Comparison of ENCODE assay signal across 8 cellular contexts in the genomic region with DNA sequence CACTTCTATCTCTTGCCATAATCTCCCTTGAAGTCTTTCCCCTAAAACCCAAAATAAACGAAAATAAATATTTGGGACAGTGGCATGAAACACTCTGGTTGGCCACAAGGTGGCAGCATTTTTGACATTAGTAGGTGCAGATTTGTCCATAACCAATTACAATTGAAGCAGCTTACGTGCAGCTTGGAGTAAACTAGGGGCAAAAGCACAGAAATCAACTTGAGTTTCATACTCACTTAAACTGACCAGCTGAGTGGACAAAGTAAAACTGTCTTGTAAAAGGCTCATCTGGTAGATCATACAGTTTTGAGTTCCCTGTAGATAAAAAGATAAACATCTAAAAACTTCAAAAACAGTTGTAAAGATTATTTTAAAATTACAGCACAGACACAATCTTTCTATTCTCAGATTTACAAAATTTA. TPM values are rescaled to one million over a fixed set of nuclear protein-coding genes. Genes with fewer than 3 reads are reported as not detected.
A peak's percentile ranks its signal among the peaks of the same experiment; 100 is the strongest.
DNase-seq lines count a peak whose midpoint lies in the region; ATAC-seq and TF ChIP-seq lines count a peak whose summit lies in the region.

No MANE protein-coding gene starts in this region.

- H3K27me3 ChIP-seq in right lobe of liver, result no peaks in the 10 kb centered on the region

- peak; percentile 61 to 78 (median 76) for ATAC-seq in right lobe of liver
- ATAC-seq in stimulated activated naive CD8-positive, alpha-beta T cell treated with anti-CD3 and anti-CD28 coated beads, Interleukin-15, Interleukin-2, amounts not matched to agents 100 U/mL and 50 U/mL, for 24 hours, result no peak
- no peak for ATAC-seq in GM19463 (IDR thresholded peaks at IDR 0.05; ENCODE audit: unreplicated experiment)

- DNase-seq in 8988T (peak; percentile 49), GM12864 (ENCODE audit: low read depth) (peak; percentile 31), NCI-H146 treated with DMSO at 0.1 percent for 48 hours (lab: John Stamatoyannopoulos, UW; ENCODE audit: unreplicated experiment) (peak; percentile 20), T-helper 9 cell (peak; percentile 26), choroid plexus epithelial cell (ENCODE audit: low read depth) (peak; percentile 86), right lobe of liver (no peak)
- DNase-seq in stimulated activated naive CD8-positive, alpha-beta T cell treated with anti-CD3 and anti-CD28 coated beads, Interleukin-15, Interleukin-2, amounts not matched to agents 100 U/mL and 50 U/mL, for 24 hours, result peak; percentile 45

- TF ChIP-seq CTCF in GM12864 (IDR thresholded peaks at IDR 0.05; ENCODE audit: low read depth, low read length, missing control alignments), result peak; percentile 66
- TF ChIP-seq CTCF in choroid plexus epithelial cell (conservative IDR thresholded peaks at IDR 0.05; ENCODE audit: low read depth, low read length), result peak; percentile 79
- TF ChIP-seq CTCF in right lobe of liver (IDR thresholded peaks at IDR 0.05), result peak; percentile 77 to 87 (median 82)

- H3K9me3 ChIP-seq in right lobe of liver, result no peaks in the 10 kb centered on the region

- intact Hi-C loops in right lobe of liver (cut with DNase I), result no loop called here

- WGBS in right lobe of liver (ENCODE audit: insufficient coverage, low coverage, low lambda C conversion rate, missing lambda C conversion rate), result 0% methylated on average over 2 of the region's 2 CpGs

- H3K4me3 ChIP-seq in GM12864 (ENCODE audit: low read depth, low read length) (no peak overlapping the region), choroid plexus epithelial cell (ENCODE audit: low read depth, low read length) (no peak overlapping the region), right lobe of liver (no peak overlapping the region)

- H3K4me1 ChIP-seq in right lobe of liver, result no peaks in the 10 kb centered on the region

- no peak overlapping the region for H3K27ac ChIP-seq in right lobe of liver

- TF ChIP-seq POLR2A in right lobe of liver (IDR thresholded peaks at IDR 0.05), result no peak

- H3K36me3 ChIP-seq in right lobe of liver, result peaks cover 0 to 42% (median 10%) of the 10 kb centered on the region in 4 donors

RNA-seq across cellular contexts. Expression of a gene that starts 18.8 kb away (rescaled TPM):
- total RNA-seq in right lobe of liver, result 10 to 100 TPM; 25.2 to 82.8 (median 42.8) TPM

Comparison
In these comparisons a context has a peak if more than half of its experiments do, and no peak if none do; other contexts are left out.
1. DNase-seq: peak in 8988T (single experiment), GM12864 (single experiment), NCI-H146 treated with DMSO at 0.1 percent for 48 hours (single experiment), T-helper 9 cell (single experiment), choroid plexus epithelial cell (single experiment) and stimulated activated naive CD8-positive, alpha-beta T cell treated with anti-CD3 and anti-CD28 coated beads, Interleukin-15, Interleukin-2, amounts not matched to agents 100 U/mL and 50 U/mL, for 24 hours (single experiment); none in right lobe of liver (0 of 3).
2. ATAC-seq: peak in right lobe of liver (4 of 4); none in stimulated activated naive CD8-positive, alpha-beta T cell treated with anti-CD3 and anti-CD28 coated beads, Interleukin-15, Interleukin-2, amounts not matched to agents 100 U/mL and 50 U/mL, for 24 hours (single experiment) and GM19463 (single experiment).
3. Peak in every context shown above with its lines, with median percentiles within 50 percentile points of each other: CTCF ChIP-seq.